In genomic region chr22:43099095-43099494, GRCh38 we compare ENCODE assay signal across 24 cellular contexts. TPM values are rescaled to one million over a fixed set of nuclear protein-coding genes. Genes with fewer than 3 reads are reported as not detected.
"Had no signal": no experiment of that assay in that cellular context is flagged by ENCODE, and none has a peak within 500 bp of the region (broad histone marks: within the 10 kb centered on the region; RNA-seq: fewer than 3 reads in every experiment).

No MANE protein-coding gene starts in this region.

- H3K27ac Mint-ChIP-seq: activated CD4-positive, alpha-beta memory T cell treated with anti-CD3 and anti-CD28 coated beads for 36 hours; activated naive CD4-positive, alpha-beta T cell treated with anti-CD3 and anti-CD28 coated beads, Interleukin-2, amount 10 ng/mL, durations not matched to agents 7 days and 5 days; naive thymus-derived CD8-positive, alpha-beta T cell; T-helper 1 cell treated with Interleukin-12 subunit alpha and Interleukin-12 subunit beta and Interleukin-4 antibody, amounts not matched to agents 30 μg/mL and 1 μg/mL, for 36 hours had no signal

- H3K9me3 ChIP-seq: sigmoid colon, upper lobe of right lung had no signal

- ATAC-seq: foreskin keratinocyte; lower lobe of right lung; naive thymus-derived CD8-positive, alpha-beta T cell; upper lobe of right lung had no signal

- H3K4me1 ChIP-seq: sigmoid colon had no signal

- H3K4me3 ChIP-seq: hepatocyte, lower lobe of right lung, neural progenitor cell, sigmoid colon, smooth muscle cell, thoracic aorta, upper lobe of right lung had no signal

- DNase-seq: activated CD4-positive, alpha-beta memory T cell treated with anti-CD3 and anti-CD28 coated beads for 36 hours; activated CD4-positive, alpha-beta T cell treated with anti-CD3 and anti-CD28 coated beads for 48 hours; activated effector memory CD4-positive, alpha-beta T cell treated with anti-CD3 and anti-CD28 coated beads, Interleukin-2, amount 50 U/mL, for 16 hours; activated naive CD4-positive, alpha-beta T cell treated with anti-CD3 and anti-CD28 coated beads, Interleukin-2, amount 10 ng/mL, durations not matched to agents 7 days and 5 days; activated T-cell treated with anti-CD3 and anti-CD28 coated beads for 4 hours; dermis blood vessel endothelial cell; effector CD8-positive, alpha-beta T cell; erythroblast; foreskin keratinocyte; lower lobe of right lung; naive thymus-derived CD8-positive, alpha-beta T cell; posterior cingulate gyrus; sigmoid colon; stimulated activated CD4-positive, alpha-beta T cell treated with anti-CD3 and anti-CD28 coated beads, Interleukin-15, amount 100 ng/mL, for 24 hours; stimulated activated naive CD4-positive, alpha-beta T cell; upper lobe of right lung had no signal

- H3K4me2 ChIP-seq: hepatocyte, neural progenitor cell, smooth muscle cell had no signal

- H3K27me3 Mint-ChIP-seq: activated CD4-positive, alpha-beta memory T cell treated with anti-CD3 and anti-CD28 coated beads for 36 hours; naive thymus-derived CD8-positive, alpha-beta T cell had no signal

- H3K79me2 ChIP-seq: hepatocyte had no signal

- H3K36me3 Mint-ChIP-seq: activated CD4-positive, alpha-beta memory T cell treated with anti-CD3 and anti-CD28 coated beads for 36 hours; activated naive CD4-positive, alpha-beta T cell treated with anti-CD3 and anti-CD28 coated beads, Interleukin-2, amount 10 ng/mL, durations not matched to agents 7 days and 5 days had no signal

- H3K27ac ChIP-seq: hepatocyte, lower lobe of right lung, neural progenitor cell, sigmoid colon, thoracic aorta, upper lobe of right lung had no signal

- H3K4me3 Mint-ChIP-seq: activated CD4-positive, alpha-beta memory T cell treated with anti-CD3 and anti-CD28 coated beads for 36 hours; activated naive CD4-positive, alpha-beta T cell treated with anti-CD3 and anti-CD28 coated beads, Interleukin-2, amount 10 ng/mL, durations not matched to agents 7 days and 5 days; naive thymus-derived CD8-positive, alpha-beta T cell; neural progenitor cell; T-helper 1 cell treated with Interleukin-12 subunit alpha and Interleukin-12 subunit beta and Interleukin-4 antibody, amounts not matched to agents 30 μg/mL and 1 μg/mL, for 36 hours had no signal

- H3K27me3 ChIP-seq: foreskin keratinocyte, hepatocyte, neural progenitor cell, sigmoid colon, upper lobe of right lung had no signal

- H3K36me3 ChIP-seq: lower lobe of right lung, neural progenitor cell, sigmoid colon, thoracic aorta, upper lobe of right lung had no signal

- H2AFZ ChIP-seq: hepatocyte, neural progenitor cell had no signal

- H3K9ac ChIP-seq: neural progenitor cell had no signal

RNA-seq across cellular contexts. Expression of gene BIK, which starts 11.5 kb away (rescaled TPM):
- total RNA-seq: chondrocyte, fibroblast of lung, mesenteric fat pad, sigmoid colon, thoracic aorta had no signal
- polyA plus RNA-seq: fibroblast of lung had no signal
